1 cellular context compared by ENCODE assay signal in genomic region chr5:54492196-54492595, GRCh38.
A peak's percentile ranks its signal among the peaks of the same experiment; 100 is the strongest.
TF ChIP-seq lines count a peak whose summit lies in the region.

No MANE protein-coding gene starts in this region.

TF ChIP-seq in GM12878, 131 proteins besides CTCF, POLR2A, EP300 and RAD21:
- TF ChIP-seq SPI1 (IDR thresholded peaks at IDR 0.05; ENCODE audit: borderline replicate concordance, insufficient read depth, low read depth, low read length) (peak; percentile 75), PBX3 (IDR thresholded peaks at IDR 0.05; ENCODE audit: insufficient replicate concordance, low read depth, low read length) (no peak)
